Comparison of ENCODE assay signal across 9 cellular contexts in genomic region chr4:52665592-52665991, GRCh38. TPM values are rescaled to one million over a fixed set of nuclear protein-coding genes. Genes with fewer than 3 reads are reported as not detected.
A peak's percentile ranks its signal among the peaks of the same experiment; 100 is the strongest.
DNase-seq lines count a peak whose midpoint lies in the region; ATAC-seq and TF ChIP-seq lines count a peak whose summit lies in the region.
"Had no signal": no experiment of that assay in that cellular context is flagged by ENCODE, and none has a peak within 500 bp of the region (broad histone marks: within the 10 kb centered on the region; RNA-seq: fewer than 3 reads in every experiment).

No MANE protein-coding gene starts in this region.

- H3K27ac ChIP-seq in PC-3 (ENCODE audit: low read length) = no peak overlapping the region
- H3K27ac ChIP-seq in hepatocyte = no peak overlapping the region
- H3K27ac ChIP-seq in prostate gland = no peak overlapping the region
- no peak overlapping the region for H3K27ac ChIP-seq in RWPE1
- H3K27ac ChIP-seq: thoracic aorta had no signal

- H3K36me3 Mint-ChIP-seq in activated T-helper 2 cell treated with anti-CD3 and anti-CD28 coated beads, Interferon-gamma antibody, Interleukin-2, Interleukin-4, amounts not matched to agents 10 μg/mL and 5 μg/mL and 100 μg/mL, durations not matched to agents 14 hours and 24 hours and 36 hours (ENCODE audit: low read depth) = peaks cover 14% of the 10 kb centered on the region

- H3K27me3 Mint-ChIP-seq in activated T-helper 2 cell treated with anti-CD3 and anti-CD28 coated beads, Interferon-gamma antibody, Interleukin-2, Interleukin-4, amounts not matched to agents 10 μg/mL and 5 μg/mL and 100 μg/mL, durations not matched to agents 14 hours and 24 hours and 36 hours (ENCODE audit: low read depth) = peaks cover 24% of the 10 kb centered on the region

- H3K9me3 ChIP-seq in PC-3 (ENCODE audit: low read length) (no peaks in the 10 kb centered on the region), hepatocyte (ENCODE audit: low read depth) (no peaks in the 10 kb centered on the region), prostate gland (no peaks in the 10 kb centered on the region)
- H3K9me3 ChIP-seq: thoracic aorta had no signal

- H3K9me2 ChIP-seq in PC-3 (replicated peaks; ENCODE audit: low read length) = no peaks in the 10 kb centered on the region
- H3K9me2 ChIP-seq in hepatocyte (replicated peaks; ENCODE audit: insufficient read depth) = no peaks in the 10 kb centered on the region

- H3K9me3 Mint-ChIP-seq in activated T-helper 2 cell treated with anti-CD3 and anti-CD28 coated beads, Interferon-gamma antibody, Interleukin-2, Interleukin-4, amounts not matched to agents 10 μg/mL and 5 μg/mL and 100 μg/mL, durations not matched to agents 14 hours and 24 hours and 36 hours = peaks cover 5% of the 10 kb centered on the region

- intact Hi-C loops in PC-3 (cut with micrococcal nuclease) (loop anchor here (1.0 to 10.0 kb wide), 6 partner anchors 121 to 1569 kb away; no protein-coding TSS in a partner anchor), prostate gland (cut with DNase I) (loop anchor here (2.0 kb wide), 1 partner anchor 121 kb away; no protein-coding TSS in a partner anchor), posterior vena cava (cut with DNase I) (no loop called here)
- intact Hi-C loops in activated T-helper 2 cell treated with anti-CD3 and anti-CD28 coated beads, Interferon-gamma antibody, Interleukin-2, Interleukin-4, amounts not matched to agents 10 μg/mL and 5 μg/mL and 100 μg/mL, durations not matched to agents 14 hours and 24 hours and 36 hours (cut with micrococcal nuclease) = loop anchor here (5.0 kb wide), 1 partner anchor 118 kb away; no protein-coding TSS in a partner anchor

- H4K20me1 ChIP-seq in PC-3 (ENCODE audit: low read length) = no peaks in the 10 kb centered on the region
- no peaks in the 10 kb centered on the region for H4K20me1 ChIP-seq in hepatocyte (ENCODE audit: insufficient read depth, poor library complexity, severe bottlenecking)

- H3K4me1 ChIP-seq in PC-3 (ENCODE audit: insufficient read depth, low read length) (peaks cover under 1% of the 10 kb centered on the region; the same call in 1 of the 2 replicates), hepatocyte (ENCODE audit: insufficient read depth) (peaks cover 19% of the 10 kb centered on the region), prostate gland (replicated peaks) (no peaks in the 10 kb centered on the region)

- ATAC-seq in GM18858 (IDR thresholded peaks at IDR 0.05; ENCODE audit: unreplicated experiment) (peak; percentile 76), HG02759 (IDR thresholded peaks at IDR 0.05; ENCODE audit: unreplicated experiment) (peak; percentile 84), PC-3 (peak; percentile 86)

- BruUV-seq in PC-3 (replicated peaks; lab: Mats Ljungman, UMichigan) = no TSS peak

- DNase-seq in PC-3 (peak; percentile 47), hepatocyte (ENCODE audit: low spot score) (no peak), prostate gland (ENCODE audit: low spot score) (no peak), RWPE1 (ENCODE audit: low spot score) (no peak), posterior vena cava (ENCODE audit: low spot score) (no peak)
- no peak for DNase-seq in activated T-helper 2 cell treated with anti-CD3 and anti-CD28 coated beads, Interferon-gamma antibody, Interleukin-2, Interleukin-4, amounts not matched to agents 10 μg/mL and 5 μg/mL and 100 μg/mL, durations not matched to agents 14 hours and 24 hours and 36 hours (ENCODE audit: low spot score)

- H3K79me2 ChIP-seq in PC-3 (ENCODE audit: low read length) (no peaks in the 10 kb centered on the region), hepatocyte (peaks cover 10% of the 10 kb centered on the region)

- H3K4me2 ChIP-seq in PC-3 (ENCODE audit: low read length) = no peak overlapping the region
- no peak overlapping the region for H3K4me2 ChIP-seq in hepatocyte

- H2AFZ ChIP-seq in PC-3 (ENCODE audit: low read length) (no peak overlapping the region), hepatocyte (no peak overlapping the region)

- no peaks in the 10 kb centered on the region; the same call in 1 of the 2 replicates for H3K36me3 ChIP-seq in PC-3 (ENCODE audit: low read depth, low read length)
- no peaks in the 10 kb centered on the region for H3K36me3 ChIP-seq in hepatocyte (replicated peaks; ENCODE audit: insufficient read depth, low read depth)
- no peaks in the 10 kb centered on the region for H3K36me3 ChIP-seq in prostate gland

- TF ChIP-seq CTCF in PC-3 (conservative IDR thresholded peaks at IDR 0.05; ENCODE audit: low read depth, low read length) (peak; percentile 72), hepatocyte (IDR thresholded peaks at IDR 0.05; ENCODE audit: poor library complexity) (peak; percentile 15), prostate gland (IDR thresholded peaks at IDR 0.05) (peak in 2 of 4 experiments; percentile 19 to 35), RWPE1 (conservative IDR thresholded peaks at IDR 0.05; ENCODE audit: low read depth) (no peak)

- no peak overlapping the region for H3K9ac ChIP-seq in PC-3 (ENCODE audit: low read length)

- WGBS in hepatocyte (ENCODE audit: low lambda C conversion rate, missing lambda C conversion rate) = 67% methylated on average over 2 of the region's 2 CpGs
- WGBS in prostate gland = 46% methylated on average over 2 of the region's 2 CpGs

- H3K4me3 Mint-ChIP-seq in activated T-helper 2 cell treated with anti-CD3 and anti-CD28 coated beads, Interferon-gamma antibody, Interleukin-2, Interleukin-4, amounts not matched to agents 10 μg/mL and 5 μg/mL and 100 μg/mL, durations not matched to agents 14 hours and 24 hours and 36 hours (ENCODE audit: low read depth) = no peak overlapping the region

- CTCF ChIA-PET in PC-3 (lab: Charles Lee) (interaction anchor here (1.3 kb wide), 1 partner anchor 120 kb away, joined by 6 read pairs; no protein-coding TSS in a partner anchor), RWPE1 (lab: Yijun Ruan, JAX) (interaction anchor here (0.8 to 1.6 kb wide), 2 partner anchors 13 to 120 kb away, joined by 3 read pairs; no protein-coding TSS in a partner anchor)

- no peak for TF ChIP-seq POLR2A in prostate gland (IDR thresholded peaks at IDR 0.05)

- peaks cover 6% of the 10 kb centered on the region for H3K4me1 Mint-ChIP-seq in activated T-helper 2 cell treated with anti-CD3 and anti-CD28 coated beads, Interferon-gamma antibody, Interleukin-2, Interleukin-4, amounts not matched to agents 10 μg/mL and 5 μg/mL and 100 μg/mL, durations not matched to agents 14 hours and 24 hours and 36 hours (ENCODE audit: low read depth)

- POLR2A ChIA-PET in PC-3 (lab: Charles Lee; ENCODE audit: unreplicated experiment) = no interaction called here
- POLR2A ChIA-PET in RWPE1 (lab: Yijun Ruan, JAX; ENCODE audit: low non-redundant PET) = no interaction called here

- no peaks in the 10 kb centered on the region for H3F3A ChIP-seq in PC-3 (ENCODE audit: low read length, unreplicated experiment)

- H3K27ac Mint-ChIP-seq in activated T-helper 2 cell treated with anti-CD3 and anti-CD28 coated beads, Interferon-gamma antibody, Interleukin-2, Interleukin-4, amounts not matched to agents 10 μg/mL and 5 μg/mL and 100 μg/mL, durations not matched to agents 14 hours and 24 hours and 36 hours = no peak overlapping the region

- H3K4me3 ChIP-seq in PC-3 (ENCODE audit: low read length) (no peak overlapping the region), hepatocyte (no peak overlapping the region), prostate gland (no peak overlapping the region)
- H3K4me3 ChIP-seq: thoracic aorta had no signal

- no peaks in the 10 kb centered on the region for H3K27me3 ChIP-seq in PC-3 (ENCODE audit: low read length)
- no peaks in the 10 kb centered on the region for H3K27me3 ChIP-seq in hepatocyte
- no peaks in the 10 kb centered on the region for H3K27me3 ChIP-seq in prostate gland (replicated peaks; ENCODE audit: insufficient read depth)

RNA-seq across cellular contexts. Expression of gene USP46, which starts 6.5 kb away (rescaled TPM):
- total RNA-seq in PC-3 (2014; rRNA removed) = 9.2 and 9.4 TPM in 2 replicates
- total RNA-seq in hepatocyte = 34.0 and 36.3 TPM in 2 replicates
- polyA plus RNA-seq in hepatocyte = 17.8 and 20.7 TPM in 2 replicates
- 10 to 100 TPM in 1 of 2 donors, 1 to 10 TPM in 1; 9.2 to 26.3 TPM for total RNA-seq in prostate gland
- 10 to 100 TPM; 17.1 to 18.3 TPM for total RNA-seq in posterior vena cava
- 7.7 and 8.9 TPM in 2 replicates for total RNA-seq in activated T-helper 2 cell treated with anti-CD3 and anti-CD28 coated beads, Interferon-gamma antibody, Interleukin-2, Interleukin-4, amounts not matched to agents 10 μg/mL and 5 μg/mL and 100 μg/mL, durations not matched to agents 14 hours and 24 hours and 36 hours

Comparison
In these comparisons a context has a peak if more than half of its experiments do, and no peak if none do; other contexts are left out.
1. intact Hi-C loops: an anchor here in PC-3 (1.0 to 10.0 kb wide), prostate gland (2.0 kb wide) and activated T-helper 2 cell treated with anti-CD3 and anti-CD28 coated beads, Interferon-gamma antibody, Interleukin-2, Interleukin-4, amounts not matched to agents 10 μg/mL and 5 μg/mL and 100 μg/mL, durations not matched to agents 14 hours and 24 hours and 36 hours (5.0 kb wide); none called in posterior vena cava.